23 cellular contexts compared by ENCODE assay signal in genomic region chr6:37309692-37310091, GRCh38. TPM values are rescaled to one million over a fixed set of nuclear protein-coding genes. Genes with fewer than 3 reads are reported as not detected.
"Had no signal": no experiment of that assay in that cellular context is flagged by ENCODE, and none has a peak within 500 bp of the region (broad histone marks: within the 10 kb centered on the region; RNA-seq: fewer than 3 reads in every experiment).

No MANE protein-coding gene starts in this region.

- H3K4me1 ChIP-seq: body of pancreas, breast epithelium had no signal

- H3K27me3 ChIP-seq: adrenal gland, body of pancreas, breast epithelium, SJSA1 had no signal

- H3K4me3 ChIP-seq: adrenal gland, body of pancreas, breast epithelium, SJSA1 had no signal

- H3K36me3 ChIP-seq: breast epithelium had no signal

- H3K9ac ChIP-seq: SK-N-SH had no signal

- ATAC-seq: body of pancreas, Panc1 had no signal

- DNase-seq: activated B cell treated with CpG ODN at 0.5 μM for 24 hours; activated CD4-positive, alpha-beta memory T cell treated with anti-CD3 and anti-CD28 coated beads, Interleukin-2, amount 10 ng/mL, durations not matched to agents 7 days and 5 days; activated CD4-positive, alpha-beta T cell treated with anti-CD3 and anti-CD28 coated beads for 4 hours; activated CD4-positive, CD25-positive, alpha-beta regulatory T cell treated with anti-CD3 and anti-CD28 coated beads, Interleukin-2, amount 50 U/mL, for 72 hours; activated gamma-delta T cell; activated naive CD4-positive, alpha-beta T cell treated with Interleukin-2 at 50 U/mL for 16 hours; activated T-cell treated with anti-CD3 and anti-CD28 coated beads, Interleukin-2, amount 50 U/mL, for 24 hours; adrenal gland; body of pancreas; Karpas-422; NCI-H1105; NCI-H1417 treated with DMSO at 0.1 percent for 48 hours; NCI-H187 treated with DMSO at 0.1 percent for 48 hours; NCI-H2081; NCI-H345; NCI-H524 treated with DMSO at 0.1 percent for 48 hours; RPMI8226; SHP77 treated with DMSO at 0.1 percent for 48 hours; SK-N-SH had no signal

- H3K27ac ChIP-seq: adrenal gland, body of pancreas, breast epithelium, SJSA1 had no signal

- H3K9me3 ChIP-seq: adrenal gland, body of pancreas, breast epithelium, SJSA1, SK-N-SH had no signal

- FAIRE-seq: astrocyte had no signal

RNA-seq across cellular contexts. Expression of gene TMEM217, which starts 51.7 kb away (rescaled TPM):
- total RNA-seq: body of pancreas had no signal
